Comparison of ENCODE assay signal across 8 cellular contexts in the genomic region with DNA sequence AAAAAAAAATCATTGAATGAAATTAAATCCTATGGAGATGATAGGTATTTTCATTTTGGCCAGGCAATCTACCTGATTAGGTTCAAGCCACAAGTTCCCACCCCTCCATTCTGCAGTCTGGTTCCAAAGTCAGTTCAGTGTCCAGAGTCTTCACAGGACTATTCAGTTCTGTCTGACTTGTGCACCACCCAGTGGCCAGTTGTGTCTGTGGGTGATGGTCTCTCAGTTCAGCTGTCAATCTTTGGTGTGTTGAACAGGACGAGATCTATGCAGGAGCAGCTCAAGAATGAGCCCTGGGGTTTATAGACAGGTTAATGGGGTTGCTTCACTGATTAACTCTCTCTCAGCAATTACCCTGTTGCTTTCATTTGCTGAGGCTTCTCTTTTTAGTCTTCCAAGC. TPM values are rescaled to one million over a fixed set of nuclear protein-coding genes. Genes with fewer than 3 reads are reported as not detected.
DNase-seq lines count a peak whose midpoint lies in the region; ATAC-seq and TF ChIP-seq lines count a peak whose summit lies in the region.
"Not testable (repeated sequence)": the region's sequence is repeated elsewhere in the genome, so short reads cannot be mapped to it uniquely, and the experiment has no call there.

No MANE protein-coding gene starts in this region.

- not testable (repeated sequence) for H3K4me3 Mint-ChIP-seq in activated CD4-positive, alpha-beta T cell treated with anti-CD3 and anti-CD28 coated beads for 36 hours

- ATAC-seq in GM18498 (IDR thresholded peaks at IDR 0.05; ENCODE audit: unreplicated experiment) (peak; percentile 60), GM19372 (IDR thresholded peaks at IDR 0.05; ENCODE audit: low read depth, unreplicated experiment) (peak; percentile 44), GM21576 (IDR thresholded peaks at IDR 0.05; ENCODE audit: unreplicated experiment) (peak; percentile 40), HG02798 (IDR thresholded peaks at IDR 0.05; ENCODE audit: poor library complexity, unreplicated experiment) (peak; percentile 46), HG03432 (IDR thresholded peaks at IDR 0.05; ENCODE audit: unreplicated experiment) (peak; percentile 53), left ventricle myocardium superior (peak; percentile 57), gastrocnemius medialis (peak; percentile 64 to 71)
- peak; percentile 34 for ATAC-seq in activated CD4-positive, alpha-beta T cell treated with anti-CD3 and anti-CD28 coated beads for 36 hours

- H3K27me3 ChIP-seq in gastrocnemius medialis, result not testable (repeated sequence)

- not testable (repeated sequence) for H3K4me1 ChIP-seq in gastrocnemius medialis

- not testable (repeated sequence) for H3K4me1 Mint-ChIP-seq in activated CD4-positive, alpha-beta T cell treated with anti-CD3 and anti-CD28 coated beads for 36 hours

- H3K9me3 ChIP-seq in gastrocnemius medialis, result not testable (repeated sequence)

- not testable (repeated sequence) for H3K9me3 Mint-ChIP-seq in activated CD4-positive, alpha-beta T cell treated with anti-CD3 and anti-CD28 coated beads for 36 hours (ENCODE audit: low read depth)

- TF ChIP-seq POLR2A in gastrocnemius medialis (IDR thresholded peaks at IDR 0.05), result not testable (repeated sequence)

- not testable (repeated sequence) for TF ChIP-seq CTCF in gastrocnemius medialis (IDR thresholded peaks at IDR 0.05 in 4 of 5, conservative IDR thresholded peaks at IDR 0.05 in 1 of 5)

- not testable (repeated sequence) for DNase-seq in activated CD4-positive, alpha-beta T cell treated with anti-CD3 and anti-CD28 coated beads for 36 hours; left ventricle myocardium superior; gastrocnemius medialis

- in situ Hi-C loops in gastrocnemius medialis (cut with MboI; ENCODE audit: low sequenced_read_pairs in 4 of 4), result not testable (repeated sequence)

- not testable (repeated sequence) for H3K27ac ChIP-seq in gastrocnemius medialis

- H3K36me3 ChIP-seq in gastrocnemius medialis, result not testable (repeated sequence)

- intact Hi-C loops in activated CD4-positive, alpha-beta T cell treated with anti-CD3 and anti-CD28 coated beads for 36 hours (cut with DNase I, micrococcal nuclease); left ventricle myocardium superior (cut with micrococcal nuclease); gastrocnemius medialis (cut with DNase I; ENCODE audit: low total_unique reads): not testable (repeated sequence)

- H3K4me3 ChIP-seq in gastrocnemius medialis, result not testable (repeated sequence)

- H3K27me3 Mint-ChIP-seq in activated CD4-positive, alpha-beta T cell treated with anti-CD3 and anti-CD28 coated beads for 36 hours, result not testable (repeated sequence)

- not testable (repeated sequence) for H3K27ac Mint-ChIP-seq in activated CD4-positive, alpha-beta T cell treated with anti-CD3 and anti-CD28 coated beads for 36 hours

- H3K36me3 Mint-ChIP-seq in activated CD4-positive, alpha-beta T cell treated with anti-CD3 and anti-CD28 coated beads for 36 hours (ENCODE audit: low read depth), result not testable (repeated sequence)

- CTCF ChIA-PET in activated CD4-positive, alpha-beta T cell treated with anti-CD3 and anti-CD28 coated beads for 36 hours (lab: Charles Lee), result not testable (repeated sequence)

- POLR2A ChIA-PET in activated CD4-positive, alpha-beta T cell treated with anti-CD3 and anti-CD28 coated beads for 36 hours (lab: Charles Lee), result not testable (repeated sequence)

RNA-seq across cellular contexts. Expression of a gene that starts 1.4 kb away (rescaled TPM):
- total RNA-seq in activated CD4-positive, alpha-beta T cell treated with anti-CD3 and anti-CD28 coated beads for 36 hours, result 10 to 100 TPM; 12.0 to 17.1 TPM
- total RNA-seq in left ventricle myocardium superior, result 17.4 TPM
- 10 to 100 TPM; 20.3 to 33.2 (median 26.9) TPM for total RNA-seq in gastrocnemius medialis
